2 cellular contexts compared by ENCODE assay signal in the genomic region with DNA sequence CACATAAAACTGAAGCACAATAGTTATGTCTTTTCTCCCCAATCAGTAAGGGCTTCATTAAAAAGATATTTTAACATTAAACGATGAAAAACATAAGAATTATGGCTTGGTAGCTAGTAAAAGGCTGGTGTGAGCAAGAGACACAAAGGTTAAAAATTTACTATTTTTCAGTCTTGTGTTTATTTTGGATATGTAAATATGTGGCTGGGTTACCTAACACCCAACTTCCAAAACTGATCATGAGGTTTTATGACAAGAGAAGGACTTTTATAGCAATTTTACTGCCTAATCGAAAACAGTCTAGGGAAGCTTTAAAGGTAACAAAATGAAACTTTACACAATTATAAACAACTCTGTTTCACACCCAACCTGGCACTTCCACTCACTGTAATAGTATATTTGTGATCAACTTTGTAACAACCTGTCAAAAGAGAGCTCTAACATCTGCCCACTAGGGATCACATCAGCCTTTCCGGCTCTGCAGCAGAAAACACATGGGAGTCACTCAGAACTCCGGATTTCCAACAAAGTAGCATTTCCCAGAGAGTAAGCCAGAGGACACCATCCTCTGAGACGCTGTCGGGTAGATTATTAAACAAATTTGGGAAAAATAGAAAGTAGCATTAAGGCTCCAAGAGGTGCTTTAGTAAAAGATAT.
TF ChIP-seq lines count a peak whose summit lies in the region.

No MANE protein-coding gene starts in this region.

TF ChIP-seq in GM23338, 12 proteins besides CTCF, POLR2A, EP300 and RAD21:
- TF ChIP-seq, protein P1, sequence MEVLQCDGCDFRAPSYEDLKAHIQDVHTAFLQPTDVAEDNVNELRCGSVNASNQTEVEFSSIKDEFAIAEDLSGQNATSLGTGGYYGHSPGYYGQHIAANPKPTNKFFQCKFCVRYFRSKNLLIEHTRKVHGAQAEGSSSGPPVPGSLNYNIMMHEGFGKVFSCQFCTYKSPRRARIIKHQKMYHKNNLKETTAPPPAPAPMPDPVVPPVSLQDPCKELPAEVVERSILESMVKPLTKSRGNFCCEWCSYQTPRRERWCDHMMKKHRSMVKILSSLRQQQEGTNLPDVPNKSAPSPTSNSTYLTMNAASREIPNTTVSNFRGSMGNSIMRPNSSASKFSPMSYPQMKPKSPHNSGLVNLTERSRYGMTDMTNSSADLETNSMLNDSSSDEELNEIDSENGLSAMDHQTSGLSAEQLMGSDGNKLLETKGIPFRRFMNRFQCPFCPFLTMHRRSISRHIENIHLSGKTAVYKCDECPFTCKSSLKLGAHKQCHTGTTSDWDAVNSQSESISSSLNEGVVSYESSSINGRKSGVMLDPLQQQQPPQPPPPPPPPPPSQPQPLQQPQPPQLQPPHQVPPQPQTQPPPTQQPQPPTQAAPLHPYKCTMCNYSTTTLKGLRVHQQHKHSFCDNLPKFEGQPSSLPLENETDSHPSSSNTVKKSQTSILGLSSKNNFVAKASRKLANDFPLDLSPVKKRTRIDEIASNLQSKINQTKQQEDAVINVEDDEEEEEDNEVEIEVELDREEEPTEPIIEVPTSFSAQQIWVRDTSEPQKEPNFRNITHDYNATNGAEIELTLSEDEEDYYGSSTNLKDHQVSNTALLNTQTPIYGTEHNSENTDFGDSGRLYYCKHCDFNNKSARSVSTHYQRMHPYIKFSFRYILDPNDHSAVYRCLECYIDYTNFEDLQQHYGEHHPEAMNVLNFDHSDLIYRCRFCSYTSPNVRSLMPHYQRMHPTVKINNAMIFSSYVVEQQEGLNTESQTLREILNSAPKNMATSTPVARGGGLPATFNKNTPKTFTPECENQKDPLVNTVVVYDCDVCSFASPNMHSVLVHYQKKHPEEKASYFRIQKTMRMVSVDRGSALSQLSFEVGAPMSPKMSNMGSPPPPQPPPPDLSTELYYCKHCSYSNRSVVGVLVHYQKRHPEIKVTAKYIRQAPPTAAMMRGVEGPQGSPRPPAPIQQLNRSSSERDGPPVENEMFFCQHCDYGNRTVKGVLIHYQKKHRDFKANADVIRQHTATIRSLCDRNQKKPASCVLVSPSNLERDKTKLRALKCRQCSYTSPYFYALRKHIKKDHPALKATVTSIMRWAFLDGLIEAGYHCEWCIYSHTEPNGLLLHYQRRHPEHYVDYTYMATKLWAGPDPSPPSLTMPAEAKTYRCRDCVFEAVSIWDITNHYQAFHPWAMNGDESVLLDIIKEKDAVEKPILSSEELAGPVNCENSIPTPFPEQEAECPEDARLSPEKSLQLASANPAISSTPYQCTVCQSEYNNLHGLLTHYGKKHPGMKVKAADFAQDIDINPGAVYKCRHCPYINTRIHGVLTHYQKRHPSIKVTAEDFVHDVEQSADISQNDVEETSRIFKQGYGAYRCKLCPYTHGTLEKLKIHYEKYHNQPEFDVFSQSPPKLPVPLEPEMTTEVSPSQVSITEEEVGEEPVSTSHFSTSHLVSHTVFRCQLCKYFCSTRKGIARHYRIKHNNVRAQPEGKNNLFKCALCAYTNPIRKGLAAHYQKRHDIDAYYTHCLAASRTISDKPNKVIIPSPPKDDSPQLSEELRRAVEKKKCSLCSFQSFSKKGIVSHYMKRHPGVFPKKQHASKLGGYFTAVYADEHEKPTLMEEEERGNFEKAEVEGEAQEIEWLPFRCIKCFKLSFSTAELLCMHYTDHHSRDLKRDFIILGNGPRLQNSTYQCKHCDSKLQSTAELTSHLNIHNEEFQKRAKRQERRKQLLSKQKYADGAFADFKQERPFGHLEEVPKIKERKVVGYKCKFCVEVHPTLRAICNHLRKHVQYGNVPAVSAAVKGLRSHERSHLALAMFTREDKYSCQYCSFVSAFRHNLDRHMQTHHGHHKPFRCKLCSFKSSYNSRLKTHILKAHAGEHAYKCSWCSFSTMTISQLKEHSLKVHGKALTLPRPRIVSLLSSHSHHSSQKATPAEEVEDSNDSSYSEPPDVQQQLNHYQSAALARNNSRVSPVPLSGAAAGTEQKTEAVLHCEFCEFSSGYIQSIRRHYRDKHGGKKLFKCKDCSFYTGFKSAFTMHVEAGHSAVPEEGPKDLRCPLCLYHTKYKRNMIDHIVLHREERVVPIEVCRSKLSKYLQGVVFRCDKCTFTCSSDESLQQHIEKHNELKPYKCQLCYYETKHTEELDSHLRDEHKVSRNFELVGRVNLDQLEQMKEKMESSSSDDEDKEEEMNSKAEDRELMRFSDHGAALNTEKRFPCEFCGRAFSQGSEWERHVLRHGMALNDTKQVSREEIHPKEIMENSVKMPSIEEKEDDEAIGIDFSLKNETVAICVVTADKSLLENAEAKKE (CRISPR knock-in tag; IDR thresholded peaks at IDR 0.05), result no peak
- TF ChIP-seq CREB1 (CRISPR knock-in tag; IDR thresholded peaks at IDR 0.05; ENCODE audit: low read depth) (no peak), NANOG (IDR thresholded peaks at IDR 0.05; ENCODE audit: borderline replicate concordance) (no peak), JUNB (IDR thresholded peaks at IDR 0.05; ENCODE audit: unreplicated experiment) (no peak)

TF ChIP-seq in WTC11, 78 proteins besides CTCF, POLR2A, EP300 and RAD21 (continued from another document):
- TF ChIP-seq, protein P2, sequence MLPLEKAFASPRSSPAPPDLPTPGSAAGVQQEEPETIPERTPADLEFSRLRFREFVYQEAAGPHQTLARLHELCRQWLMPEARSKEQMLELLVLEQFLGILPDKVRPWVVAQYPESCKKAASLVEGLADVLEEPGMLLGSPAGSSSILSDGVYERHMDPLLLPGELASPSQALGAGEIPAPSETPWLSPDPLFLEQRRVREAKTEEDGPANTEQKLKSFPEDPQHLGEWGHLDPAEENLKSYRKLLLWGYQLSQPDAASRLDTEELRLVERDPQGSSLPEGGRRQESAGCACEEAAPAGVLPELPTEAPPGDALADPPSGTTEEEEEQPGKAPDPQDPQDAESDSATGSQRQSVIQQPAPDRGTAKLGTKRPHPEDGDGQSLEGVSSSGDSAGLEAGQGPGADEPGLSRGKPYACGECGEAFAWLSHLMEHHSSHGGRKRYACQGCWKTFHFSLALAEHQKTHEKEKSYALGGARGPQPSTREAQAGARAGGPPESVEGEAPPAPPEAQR (CRISPR knock-in tag; IDR thresholded peaks at IDR 0.05), result no peak
- TF ChIP-seq ZNF232 (CRISPR knock-in tag; IDR thresholded peaks at IDR 0.05), result no peak
- TF ChIP-seq TCF7 (CRISPR knock-in tag; IDR thresholded peaks at IDR 0.05; ENCODE audit: low read depth), result no peak
- no peak for TF ChIP-seq RELA (CRISPR knock-in tag; IDR thresholded peaks at IDR 0.05; ENCODE audit: borderline replicate concordance)
- TF ChIP-seq, protein P3, sequence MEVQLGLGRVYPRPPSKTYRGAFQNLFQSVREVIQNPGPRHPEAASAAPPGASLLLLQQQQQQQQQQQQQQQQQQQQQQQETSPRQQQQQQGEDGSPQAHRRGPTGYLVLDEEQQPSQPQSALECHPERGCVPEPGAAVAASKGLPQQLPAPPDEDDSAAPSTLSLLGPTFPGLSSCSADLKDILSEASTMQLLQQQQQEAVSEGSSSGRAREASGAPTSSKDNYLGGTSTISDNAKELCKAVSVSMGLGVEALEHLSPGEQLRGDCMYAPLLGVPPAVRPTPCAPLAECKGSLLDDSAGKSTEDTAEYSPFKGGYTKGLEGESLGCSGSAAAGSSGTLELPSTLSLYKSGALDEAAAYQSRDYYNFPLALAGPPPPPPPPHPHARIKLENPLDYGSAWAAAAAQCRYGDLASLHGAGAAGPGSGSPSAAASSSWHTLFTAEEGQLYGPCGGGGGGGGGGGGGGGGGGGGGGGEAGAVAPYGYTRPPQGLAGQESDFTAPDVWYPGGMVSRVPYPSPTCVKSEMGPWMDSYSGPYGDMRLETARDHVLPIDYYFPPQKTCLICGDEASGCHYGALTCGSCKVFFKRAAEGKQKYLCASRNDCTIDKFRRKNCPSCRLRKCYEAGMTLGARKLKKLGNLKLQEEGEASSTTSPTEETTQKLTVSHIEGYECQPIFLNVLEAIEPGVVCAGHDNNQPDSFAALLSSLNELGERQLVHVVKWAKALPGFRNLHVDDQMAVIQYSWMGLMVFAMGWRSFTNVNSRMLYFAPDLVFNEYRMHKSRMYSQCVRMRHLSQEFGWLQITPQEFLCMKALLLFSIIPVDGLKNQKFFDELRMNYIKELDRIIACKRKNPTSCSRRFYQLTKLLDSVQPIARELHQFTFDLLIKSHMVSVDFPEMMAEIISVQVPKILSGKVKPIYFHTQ (CRISPR knock-in tag; IDR thresholded peaks at IDR 0.05), result no peak
- no peak for TF ChIP-seq NR2C2 (CRISPR knock-in tag; IDR thresholded peaks at IDR 0.05)
- TF ChIP-seq, protein P4, sequence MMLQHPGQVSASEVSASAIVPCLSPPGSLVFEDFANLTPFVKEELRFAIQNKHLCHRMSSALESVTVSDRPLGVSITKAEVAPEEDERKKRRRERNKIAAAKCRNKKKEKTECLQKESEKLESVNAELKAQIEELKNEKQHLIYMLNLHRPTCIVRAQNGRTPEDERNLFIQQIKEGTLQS (CRISPR knock-in tag; conservative IDR thresholded peaks at IDR 0.05), result no peak
- no peak for TF ChIP-seq TP53 (CRISPR knock-in tag; IDR thresholded peaks at IDR 0.05)
- TF ChIP-seq ATF1 (CRISPR knock-in tag; IDR thresholded peaks at IDR 0.05), result no peak
TF ChIP-seq in WTC11: peak in this region for 0.
